In genomic region chr17:47663997-47664941, GRCh38 we compare ENCODE assay signal across 1 cellular context.
TF ChIP-seq lines count a peak whose summit lies in the region.

No MANE protein-coding gene starts in this region.

TF ChIP-seq in K562, 482 proteins besides CTCF, POLR2A, EP300 and RAD21 (continued from another document):
- TF ChIP-seq, protein P1, sequence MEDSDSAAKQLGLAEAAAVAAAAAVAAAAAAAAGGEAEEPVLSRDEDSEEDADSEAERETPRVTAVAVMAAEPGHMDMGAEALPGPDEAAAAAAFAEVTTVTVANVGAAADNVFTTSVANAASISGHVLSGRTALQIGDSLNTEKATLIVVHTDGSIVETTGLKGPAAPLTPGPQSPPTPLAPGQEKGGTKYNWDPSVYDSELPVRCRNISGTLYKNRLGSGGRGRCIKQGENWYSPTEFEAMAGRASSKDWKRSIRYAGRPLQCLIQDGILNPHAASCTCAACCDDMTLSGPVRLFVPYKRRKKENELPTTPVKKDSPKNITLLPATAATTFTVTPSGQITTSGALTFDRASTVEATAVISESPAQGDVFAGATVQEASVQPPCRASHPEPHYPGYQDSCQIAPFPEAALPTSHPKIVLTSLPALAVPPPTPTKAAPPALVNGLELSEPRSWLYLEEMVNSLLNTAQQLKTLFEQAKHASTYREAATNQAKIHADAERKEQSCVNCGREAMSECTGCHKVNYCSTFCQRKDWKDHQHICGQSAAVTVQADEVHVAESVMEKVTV (CRISPR knock-in tag; IDR thresholded peaks at IDR 0.05) = 0 out of 2 replicates have a peak, but pooled peaks have one; percentile 18
- TF ChIP-seq POLR3G (IDR thresholded peaks at IDR 0.05; ENCODE audit: extremely low read depth, insufficient read length, insufficient replicate concordance) (no peak), SMC3 (conservative IDR thresholded peaks at IDR 0.05; ENCODE audit: insufficient read depth, low read depth, low read length) (peak; percentile 53), JUND (IDR thresholded peaks at IDR 0.05; ENCODE audit: borderline replicate concordance, low read depth, low read length) (no peak), JUND (tag; IDR thresholded peaks at IDR 0.05; ENCODE audit: borderline replicate concordance, low read depth, low read length) (no peak), BHLHE40 (IDR thresholded peaks at IDR 0.05; ENCODE audit: low read length) (peak; percentile 34; the same call in 1 of the 2 replicates)
